ENCODE assay signal across 1 cellular context in genomic region chr18:42429208-42429607, GRCh38.
A peak's percentile ranks its signal among the peaks of the same experiment; 100 is the strongest.
TF ChIP-seq lines count a peak whose summit lies in the region.

No MANE protein-coding gene starts in this region.

TF ChIP-seq in Ishikawa, 13 proteins besides CTCF, POLR2A, EP300 and RAD21:
- TF ChIP-seq, protein P1, sequence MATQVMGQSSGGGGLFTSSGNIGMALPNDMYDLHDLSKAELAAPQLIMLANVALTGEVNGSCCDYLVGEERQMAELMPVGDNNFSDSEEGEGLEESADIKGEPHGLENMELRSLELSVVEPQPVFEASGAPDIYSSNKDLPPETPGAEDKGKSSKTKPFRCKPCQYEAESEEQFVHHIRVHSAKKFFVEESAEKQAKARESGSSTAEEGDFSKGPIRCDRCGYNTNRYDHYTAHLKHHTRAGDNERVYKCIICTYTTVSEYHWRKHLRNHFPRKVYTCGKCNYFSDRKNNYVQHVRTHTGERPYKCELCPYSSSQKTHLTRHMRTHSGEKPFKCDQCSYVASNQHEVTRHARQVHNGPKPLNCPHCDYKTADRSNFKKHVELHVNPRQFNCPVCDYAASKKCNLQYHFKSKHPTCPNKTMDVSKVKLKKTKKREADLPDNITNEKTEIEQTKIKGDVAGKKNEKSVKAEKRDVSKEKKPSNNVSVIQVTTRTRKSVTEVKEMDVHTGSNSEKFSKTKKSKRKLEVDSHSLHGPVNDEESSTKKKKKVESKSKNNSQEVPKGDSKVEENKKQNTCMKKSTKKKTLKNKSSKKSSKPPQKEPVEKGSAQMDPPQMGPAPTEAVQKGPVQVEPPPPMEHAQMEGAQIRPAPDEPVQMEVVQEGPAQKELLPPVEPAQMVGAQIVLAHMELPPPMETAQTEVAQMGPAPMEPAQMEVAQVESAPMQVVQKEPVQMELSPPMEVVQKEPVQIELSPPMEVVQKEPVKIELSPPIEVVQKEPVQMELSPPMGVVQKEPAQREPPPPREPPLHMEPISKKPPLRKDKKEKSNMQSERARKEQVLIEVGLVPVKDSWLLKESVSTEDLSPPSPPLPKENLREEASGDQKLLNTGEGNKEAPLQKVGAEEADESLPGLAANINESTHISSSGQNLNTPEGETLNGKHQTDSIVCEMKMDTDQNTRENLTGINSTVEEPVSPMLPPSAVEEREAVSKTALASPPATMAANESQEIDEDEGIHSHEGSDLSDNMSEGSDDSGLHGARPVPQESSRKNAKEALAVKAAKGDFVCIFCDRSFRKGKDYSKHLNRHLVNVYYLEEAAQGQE (IDR thresholded peaks at IDR 0.05; ENCODE audit: low read depth): peak; percentile 67
- TF ChIP-seq EGR1 (IDR thresholded peaks at IDR 0.05) (no peak), FOXM1 (IDR thresholded peaks at IDR 0.05; ENCODE audit: borderline replicate concordance, low read depth) (no peak), NFIC (IDR thresholded peaks at IDR 0.05) (no peak), ZBTB7A (IDR thresholded peaks at IDR 0.05; ENCODE audit: low read depth) (no peak), TAF1 (IDR thresholded peaks at IDR 0.05; ENCODE audit: low read depth) (no peak), CREB1 (IDR thresholded peaks at IDR 0.05; ENCODE audit: low read depth) (no peak), CEBPB (IDR thresholded peaks at IDR 0.05) (no peak), TCF12 (IDR thresholded peaks at IDR 0.05; ENCODE audit: low read depth) (no peak)
